16 cellular contexts compared by ENCODE assay signal in the genomic region with DNA sequence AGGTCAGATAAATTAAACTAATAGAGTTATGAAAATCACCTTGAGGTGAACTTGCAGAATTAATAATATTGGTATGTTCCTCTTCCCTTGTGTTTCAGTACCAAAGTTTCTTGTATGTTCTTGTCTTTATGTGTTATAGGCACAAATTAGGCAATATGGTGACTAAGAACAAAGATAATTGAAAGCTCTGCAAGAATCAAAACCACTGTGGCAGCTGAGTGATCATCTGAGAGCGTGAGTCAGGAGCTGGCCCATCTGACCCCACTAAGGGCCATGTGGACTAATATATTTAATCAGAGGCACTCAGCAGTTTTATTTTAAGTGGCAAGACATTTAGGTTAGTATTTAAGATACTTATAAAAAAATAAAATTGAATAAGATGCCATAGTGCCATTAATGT. TPM values are rescaled to one million over a fixed set of nuclear protein-coding genes. Genes with fewer than 3 reads are reported as not detected.
DNase-seq lines count a peak whose midpoint lies in the region; ATAC-seq and TF ChIP-seq lines count a peak whose summit lies in the region.
"Had no signal": no experiment of that assay in that cellular context is flagged by ENCODE, and none has a peak within 500 bp of the region (broad histone marks: within the 10 kb centered on the region; RNA-seq: fewer than 3 reads in every experiment).

No MANE protein-coding gene starts in this region.

- in situ Hi-C loops in astrocyte of the spinal cord (cut with HindIII; ENCODE audit: low sequenced_read_pairs): no loop called here

- H3K4me3 ChIP-seq in astrocyte of the spinal cord (ENCODE audit: low read depth, low read length): no peak overlapping the region
- H3K4me3 ChIP-seq: SJSA1 had no signal

- no peak for TF ChIP-seq CTCF in astrocyte of the spinal cord (IDR thresholded peaks at IDR 0.05; ENCODE audit: low read depth, low read length)

- ATAC-seq in HG03025 (IDR thresholded peaks at IDR 0.05; ENCODE audit: low FRiP score, unreplicated experiment): no peak

- peak; percentile 62 for DNase-seq in A172 (ENCODE audit: low spot score)
- DNase-seq in HS-5 (ENCODE audit: low read depth): peak; percentile 83
- peak; percentile 5 for DNase-seq in astrocyte of the spinal cord (ENCODE audit: low read depth, low spot score)
- peak; percentile 78 for DNase-seq in foreskin melanocyte
- DNase-seq in activated naive CD4-positive, alpha-beta T cell treated with Interleukin-2 at 50 U/mL for 16 hours: no peak
- DNase-seq in activated CD4-positive, alpha-beta T cell treated with anti-CD3 and anti-CD28 coated beads, Interleukin-2, amount 50 U/mL, for 4 hours: no peak
- DNase-seq in activated CD4-positive, alpha-beta T cell treated with anti-CD3 and anti-CD28 coated beads for 48 hours: no peak
- DNase-seq: ACHN; activated effector memory CD4-positive, alpha-beta T cell treated with anti-CD3 and anti-CD28 coated beads, Interleukin-2, amount 50 U/mL, for 16 hours; Caco-2; H9; Kasumi-1; NCI-H82 had no signal

RNA-seq across cellular contexts. Expression of a gene that starts 12.8 kb away (rescaled TPM):
- not detected in 2 replicates for total RNA-seq in A172 (2014; rRNA removed; shearing (Covaris generic))
- total RNA-seq: activated CD8-positive, alpha-beta memory T cell treated with anti-CD3 and anti-CD28 coated beads for 36 hours; H9; SJSA1 had no signal

RNA-seq across cellular contexts. Expression of a gene that starts 59.6 kb away (rescaled TPM):
- 0.07 TPM in 1 of 2 replicates, not detected in the other for total RNA-seq in A172 (2014; rRNA removed; shearing (Covaris generic))
- total RNA-seq: activated CD8-positive, alpha-beta memory T cell treated with anti-CD3 and anti-CD28 coated beads for 36 hours; Caco-2 had no signal

Comparison
In these comparisons a context has a peak if more than half of its experiments do, and no peak if none do; other contexts are left out.
1. DNase-seq: peak in A172 (single experiment), HS-5 (single experiment), astrocyte of the spinal cord (single experiment) and foreskin melanocyte (single experiment); none in activated naive CD4-positive, alpha-beta T cell treated with Interleukin-2 at 50 U/mL for 16 hours (single experiment), activated CD4-positive, alpha-beta T cell treated with anti-CD3 and anti-CD28 coated beads, Interleukin-2, amount 50 U/mL, for 4 hours (0 of 2) and activated CD4-positive, alpha-beta T cell treated with anti-CD3 and anti-CD28 coated beads for 48 hours (single experiment).